ENCODE assay signal across 19 cellular contexts in the genomic region with DNA sequence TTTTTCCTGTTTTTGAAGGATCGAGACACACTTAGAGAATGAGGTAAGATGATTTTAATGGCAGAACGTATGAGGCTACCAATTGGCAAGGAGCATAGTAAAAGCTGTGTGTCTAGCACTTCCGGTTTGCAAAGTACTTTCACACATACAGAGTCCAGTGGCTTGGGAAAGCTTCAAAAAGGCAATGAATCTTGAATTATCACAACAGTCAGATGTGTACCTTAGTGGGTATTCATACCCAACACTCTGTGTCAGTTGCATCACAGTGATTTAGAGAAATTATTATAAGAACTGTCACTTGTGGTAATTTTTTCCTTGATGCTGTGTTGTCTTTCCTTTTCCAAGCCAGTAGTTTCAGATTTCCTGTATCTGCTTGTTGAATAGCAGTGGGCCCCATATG. TPM values are rescaled to one million over a fixed set of nuclear protein-coding genes. Genes with fewer than 3 reads are reported as not detected.
DNase-seq lines count a peak whose midpoint lies in the region; ATAC-seq and TF ChIP-seq lines count a peak whose summit lies in the region.
"Had no signal": no experiment of that assay in that cellular context is flagged by ENCODE, and none has a peak within 500 bp of the region (broad histone marks: within the 10 kb centered on the region; RNA-seq: fewer than 3 reads in every experiment).

No MANE protein-coding gene starts in this region.

- peak overlapping the region; percentile 65 for H3K27ac Mint-ChIP-seq in activated T-helper 2 cell treated with anti-CD3 and anti-CD28 coated beads, Interferon-gamma antibody, Interleukin-2, Interleukin-4, amounts not matched to agents 10 μg/mL and 5 μg/mL and 100 μg/mL, durations not matched to agents 14 hours and 24 hours and 36 hours
- H3K27ac Mint-ChIP-seq in naive B cell, result peak overlapping the region in 4 of 6 donors; percentile 3 to 57 (median 30)
- H3K27ac Mint-ChIP-seq in CD4-positive, alpha-beta T cell, result no peak overlapping the region
- H3K27ac Mint-ChIP-seq: HFFc6 had no signal

- H3K27me3 ChIP-seq in CD4-positive, alpha-beta T cell (ENCODE audit: control insufficient read depth, insufficient read depth, low read length), result no peaks in the 10 kb centered on the region
- H3K27me3 ChIP-seq: pancreas, thyroid gland had no signal

- no peak overlapping the region for H3K27ac ChIP-seq in CD4-positive, alpha-beta T cell (ENCODE audit: low read depth, low read length)
- H3K27ac ChIP-seq: HL-60, pancreas, thyroid gland had no signal

- no peak for ATAC-seq in naive B cell (ENCODE audit: low read depth in 2 of 2)
- ATAC-seq in HG03520 (IDR thresholded peaks at IDR 0.05; ENCODE audit: unreplicated experiment), result no peak
- ATAC-seq in CD4-positive, alpha-beta T cell (ENCODE audit: poor library complexity), result no peak
- ATAC-seq: esophagus mucosa, pancreas, right cardiac atrium had no signal

- H3K4me3 ChIP-seq in AG10803 (ENCODE audit: low read length) (no peak overlapping the region), GM12865 (ENCODE audit: low read depth, low read length) (no peak overlapping the region)
- H3K4me3 ChIP-seq: pancreas, thyroid gland had no signal

- POLR2A ChIA-PET in CD4-positive, alpha-beta T cell (lab: Charles Lee), result interaction anchor here (1.5 kb wide), 1 partner anchor 10 kb away, joined by 9 read pairs; a partner anchor contains a TSS

- no peaks in the 10 kb centered on the region for H3K9me3 ChIP-seq in CD4-positive, alpha-beta T cell (ENCODE audit: control insufficient read depth, low read length)
- H3K9me3 ChIP-seq: pancreas, thyroid gland had no signal

- intact Hi-C loops in activated T-helper 2 cell treated with anti-CD3 and anti-CD28 coated beads, Interferon-gamma antibody, Interleukin-2, Interleukin-4, amounts not matched to agents 10 μg/mL and 5 μg/mL and 100 μg/mL, durations not matched to agents 14 hours and 24 hours and 36 hours (cut with micrococcal nuclease), result loop anchor here (5.0 kb wide), 2 partner anchors 41 to 121 kb away; no protein-coding TSS in a partner anchor
- intact Hi-C loops in CD4-positive, alpha-beta T cell (cut with DNase I, micrococcal nuclease), result no loop called here

- CTCF ChIA-PET in CD4-positive, alpha-beta T cell (lab: Charles Lee), result no interaction called here

- TF ChIP-seq CTCF in AG10803 (conservative IDR thresholded peaks at IDR 0.05; ENCODE audit: low read length) (no peak), GM12865 (IDR thresholded peaks at IDR 0.05; ENCODE audit: insufficient read depth, low read depth, low read length, missing control alignments) (no peak)
- TF ChIP-seq CTCF in CD4-positive, alpha-beta T cell (IDR thresholded peaks at IDR 0.05), result no peak

- peaks cover 8% of the 10 kb centered on the region for H3K9me3 Mint-ChIP-seq in activated T-helper 2 cell treated with anti-CD3 and anti-CD28 coated beads, Interferon-gamma antibody, Interleukin-2, Interleukin-4, amounts not matched to agents 10 μg/mL and 5 μg/mL and 100 μg/mL, durations not matched to agents 14 hours and 24 hours and 36 hours
- peaks cover 0 to 5% (median 0%) of the 10 kb centered on the region in 7 donors for H3K9me3 Mint-ChIP-seq in naive B cell
- no peaks in the 10 kb centered on the region for H3K9me3 Mint-ChIP-seq in CD4-positive, alpha-beta T cell
- H3K9me3 Mint-ChIP-seq: CD8-positive, alpha-beta memory T cell; HFFc6 had no signal

- peaks cover 58% of the 10 kb centered on the region for H3K4me1 Mint-ChIP-seq in activated T-helper 2 cell treated with anti-CD3 and anti-CD28 coated beads, Interferon-gamma antibody, Interleukin-2, Interleukin-4, amounts not matched to agents 10 μg/mL and 5 μg/mL and 100 μg/mL, durations not matched to agents 14 hours and 24 hours and 36 hours (ENCODE audit: low read depth)
- peaks cover 63 to 85% (median 79%) of the 10 kb centered on the region in 3 donors for H3K4me1 Mint-ChIP-seq in naive B cell
- peaks cover 63% of the 10 kb centered on the region for H3K4me1 Mint-ChIP-seq in CD4-positive, alpha-beta T cell (ENCODE audit: low read depth)

- H3K27me3 Mint-ChIP-seq in activated T-helper 2 cell treated with anti-CD3 and anti-CD28 coated beads, Interferon-gamma antibody, Interleukin-2, Interleukin-4, amounts not matched to agents 10 μg/mL and 5 μg/mL and 100 μg/mL, durations not matched to agents 14 hours and 24 hours and 36 hours (ENCODE audit: low read depth), result no peaks in the 10 kb centered on the region
- no peaks in the 10 kb centered on the region for H3K27me3 Mint-ChIP-seq in naive B cell
- H3K27me3 Mint-ChIP-seq in CD4-positive, alpha-beta T cell, result no peaks in the 10 kb centered on the region
- H3K27me3 Mint-ChIP-seq: CD8-positive, alpha-beta memory T cell had no signal

- DNase-seq in AG10803 (ENCODE audit: low read depth) (peak; percentile 22), GM12865 (ENCODE audit: low read depth) (peak; percentile 34), naive B cell (no peak), EL (no peak)
- no peak for DNase-seq in activated T-helper 2 cell treated with anti-CD3 and anti-CD28 coated beads, Interferon-gamma antibody, Interleukin-2, Interleukin-4, amounts not matched to agents 10 μg/mL and 5 μg/mL and 100 μg/mL, durations not matched to agents 14 hours and 24 hours and 36 hours (ENCODE audit: low spot score)
- DNase-seq in effector CD4-positive, alpha-beta T cell, result no peak
- no peak for DNase-seq in CD4-positive, alpha-beta T cell
- DNase-seq: CD8-positive, alpha-beta memory T cell; HFFc6; NCI-H1436; NCI-H524; pancreas; right cardiac atrium; RPMI8226; stimulated activated CD4-positive, alpha-beta T cell treated with anti-CD3 and anti-CD28 coated beads, Interleukin-15, amount 100 ng/mL, for 24 hours; thyroid gland had no signal

- no peak overlapping the region for H3K4me3 Mint-ChIP-seq in activated T-helper 2 cell treated with anti-CD3 and anti-CD28 coated beads, Interferon-gamma antibody, Interleukin-2, Interleukin-4, amounts not matched to agents 10 μg/mL and 5 μg/mL and 100 μg/mL, durations not matched to agents 14 hours and 24 hours and 36 hours (ENCODE audit: low read depth)
- peak overlapping the region in 3 of 8 donors; percentile 23 to 58 (median 26) for H3K4me3 Mint-ChIP-seq in naive B cell
- no peak overlapping the region for H3K4me3 Mint-ChIP-seq in CD4-positive, alpha-beta T cell
- H3K4me3 Mint-ChIP-seq: HFFc6 had no signal

- H3K36me3 Mint-ChIP-seq in activated T-helper 2 cell treated with anti-CD3 and anti-CD28 coated beads, Interferon-gamma antibody, Interleukin-2, Interleukin-4, amounts not matched to agents 10 μg/mL and 5 μg/mL and 100 μg/mL, durations not matched to agents 14 hours and 24 hours and 36 hours (ENCODE audit: low read depth), result peaks cover 68% of the 10 kb centered on the region
- peaks cover 9 to 11% of the 10 kb centered on the region in 2 donors for H3K36me3 Mint-ChIP-seq in naive B cell
- H3K36me3 Mint-ChIP-seq in CD4-positive, alpha-beta T cell (ENCODE audit: low read depth), result peaks cover 6% of the 10 kb centered on the region

RNA-seq across cellular contexts. Expression of a gene that starts 11.1 kb away (rescaled TPM):
- total RNA-seq in activated T-helper 2 cell treated with anti-CD3 and anti-CD28 coated beads, Interferon-gamma antibody, Interleukin-2, Interleukin-4, amounts not matched to agents 10 μg/mL and 5 μg/mL and 100 μg/mL, durations not matched to agents 14 hours and 24 hours and 36 hours, result 132 TPM in 2 replicates
- 100 to 1,000 TPM in 1 of 6 donors, 10 to 100 TPM in 4, 1 to 10 TPM in 1; 8.3 to 106 (median 65.8) TPM for polyA plus RNA-seq in naive B cell (ENCODE audit: low read depth in 6 of 6)
- total RNA-seq in CD4-positive, alpha-beta T cell, result 10 to 100 TPM; 38.4 to 39.2 TPM

Comparison
In these comparisons a context has a peak if more than half of its experiments do, and no peak if none do; other contexts are left out.
1. DNase-seq: peak in AG10803 (single experiment) and GM12865 (single experiment); none in activated T-helper 2 cell treated with anti-CD3 and anti-CD28 coated beads, Interferon-gamma antibody, Interleukin-2, Interleukin-4, amounts not matched to agents 10 μg/mL and 5 μg/mL and 100 μg/mL, durations not matched to agents 14 hours and 24 hours and 36 hours (single experiment), naive B cell (single experiment), EL (single experiment), effector CD4-positive, alpha-beta T cell (single experiment) and CD4-positive, alpha-beta T cell (0 of 10).